Comparison of ENCODE assay signal across 29 cellular contexts in genomic region chr3:181724432-181724740, GRCh38. TPM values are rescaled to one million over a fixed set of nuclear protein-coding genes. Genes with fewer than 3 reads are reported as not detected.
DNase-seq lines count a peak whose midpoint lies in the region; ATAC-seq and TF ChIP-seq lines count a peak whose summit lies in the region.
"Had no signal": no experiment of that assay in that cellular context is flagged by ENCODE, and none has a peak within 500 bp of the region (broad histone marks: within the 10 kb centered on the region; RNA-seq: fewer than 3 reads in every experiment).

No MANE protein-coding gene starts in this region.

- CTCF ChIA-PET in activated CD4-positive, alpha-beta memory T cell treated with anti-CD3 and anti-CD28 coated beads, Interleukin-2, amount 10 ng/mL, durations not matched to agents 7 days and 5 days (lab: Charles Lee): no interaction called here

- peaks cover 10% of the 10 kb centered on the region for H3K9me3 Mint-ChIP-seq in T-helper 1 cell treated with Interleukin-12 subunit alpha and Interleukin-12 subunit beta and Interleukin-4 antibody, amounts not matched to agents 30 μg/mL and 1 μg/mL, for 36 hours
- H3K9me3 Mint-ChIP-seq in activated CD4-positive, alpha-beta memory T cell treated with anti-CD3 and anti-CD28 coated beads, Interleukin-2, amount 10 ng/mL, durations not matched to agents 7 days and 5 days: peaks cover 3% of the 10 kb centered on the region
- H3K9me3 Mint-ChIP-seq in neural crest cell: no peaks in the 10 kb centered on the region

- peaks cover 5% of the 10 kb centered on the region for H3K4me1 Mint-ChIP-seq in T-helper 1 cell treated with Interleukin-12 subunit alpha and Interleukin-12 subunit beta and Interleukin-4 antibody, amounts not matched to agents 30 μg/mL and 1 μg/mL, for 36 hours (ENCODE audit: low read depth)
- peaks cover 3% of the 10 kb centered on the region for H3K4me1 Mint-ChIP-seq in activated CD4-positive, alpha-beta memory T cell treated with anti-CD3 and anti-CD28 coated beads, Interleukin-2, amount 10 ng/mL, durations not matched to agents 7 days and 5 days
- H3K4me1 Mint-ChIP-seq in neural crest cell: peaks cover 96% of the 10 kb centered on the region

- peaks cover 98% of the 10 kb centered on the region for H3K27me3 Mint-ChIP-seq in T-helper 1 cell treated with Interleukin-12 subunit alpha and Interleukin-12 subunit beta and Interleukin-4 antibody, amounts not matched to agents 30 μg/mL and 1 μg/mL, for 36 hours (ENCODE audit: low read depth)
- peaks cover 94% of the 10 kb centered on the region for H3K27me3 Mint-ChIP-seq in activated CD4-positive, alpha-beta memory T cell treated with anti-CD3 and anti-CD28 coated beads, Interleukin-2, amount 10 ng/mL, durations not matched to agents 7 days and 5 days
- peaks cover 5% of the 10 kb centered on the region for H3K27me3 Mint-ChIP-seq in neural crest cell (ENCODE audit: low read depth)

- TF ChIP-seq CTCF in dorsolateral prefrontal cortex (IDR thresholded peaks at IDR 0.05 in 54 of 56, conservative IDR thresholded peaks at IDR 0.05 in 2 of 56; ENCODE audit: low read depth in 1 of 56, partially characterized antibody in 56 of 56) (no peak), neural crest cell (conservative IDR thresholded peaks at IDR 0.05) (no peak)

- H3K27ac Mint-ChIP-seq in T-helper 1 cell treated with Interleukin-12 subunit alpha and Interleukin-12 subunit beta and Interleukin-4 antibody, amounts not matched to agents 30 μg/mL and 1 μg/mL, for 36 hours: peak overlapping the region; percentile 52
- peak overlapping the region; percentile 40 for H3K27ac Mint-ChIP-seq in activated CD4-positive, alpha-beta memory T cell treated with anti-CD3 and anti-CD28 coated beads, Interleukin-2, amount 10 ng/mL, durations not matched to agents 7 days and 5 days
- H3K27ac Mint-ChIP-seq in neural crest cell (ENCODE audit: unreplicated experiment): no peak overlapping the region

- peak overlapping the region; percentile 66 to 100 (median 93) for H3K27ac ChIP-seq in dorsolateral prefrontal cortex
- H3K27ac ChIP-seq: 22Rv1, heart right ventricle, tibial artery had no signal

- DNase-seq in T-helper 1 cell (no peak), dorsolateral prefrontal cortex (no peak), neural crest cell (ENCODE audit: low read depth, low spot score) (no peak), NCI-H1092 (lab: John Stamatoyannopoulos, UW) (no peak)
- no peak for DNase-seq in activated CD4-positive, alpha-beta memory T cell treated with anti-CD3 and anti-CD28 coated beads, Interleukin-2, amount 10 ng/mL, durations not matched to agents 7 days and 5 days
- DNase-seq: activated B cell treated with CpG ODN at 0.5 μM for 24 hours; activated naive CD4-positive, alpha-beta T cell treated with Interleukin-2 at 50 U/mL for 16 hours; BE2C; heart right ventricle; Karpas-422; kidney; natural killer cell; NCI-H1105; NCI-H2171 treated with DMSO at 0.1 percent for 48 hours; OCI-M1; SHP77; stimulated activated CD4-positive, alpha-beta T cell treated with anti-CD3 and anti-CD28 coated beads, Interleukin-12 subunit alpha, Interleukin-12 subunit beta, amount 100 ng/mL, for 4 hours; tibial artery had no signal

- ATAC-seq in HG02981 (IDR thresholded peaks at IDR 0.05; ENCODE audit: unreplicated experiment): no peak
- no peak for ATAC-seq in GM18511 (IDR thresholded peaks at IDR 0.05; ENCODE audit: unreplicated experiment)
- ATAC-seq: heart right ventricle, natural killer cell had no signal

- H3K4me3 ChIP-seq in dorsolateral prefrontal cortex: peak overlapping the region in 58 of 59 donors; percentile 1 to 86 (median 57)
- H3K4me3 ChIP-seq: tibial artery had no signal

- POLR2A ChIA-PET in activated CD4-positive, alpha-beta memory T cell treated with anti-CD3 and anti-CD28 coated beads, Interleukin-2, amount 10 ng/mL, durations not matched to agents 7 days and 5 days (lab: Charles Lee): no interaction called here

- peaks cover 10% of the 10 kb centered on the region for H3K36me3 Mint-ChIP-seq in T-helper 1 cell treated with Interleukin-12 subunit alpha and Interleukin-12 subunit beta and Interleukin-4 antibody, amounts not matched to agents 30 μg/mL and 1 μg/mL, for 36 hours (ENCODE audit: low read depth)
- peaks cover 18% of the 10 kb centered on the region for H3K36me3 Mint-ChIP-seq in activated CD4-positive, alpha-beta memory T cell treated with anti-CD3 and anti-CD28 coated beads, Interleukin-2, amount 10 ng/mL, durations not matched to agents 7 days and 5 days (ENCODE audit: low read depth)
- H3K36me3 Mint-ChIP-seq in neural crest cell (ENCODE audit: low read depth): peaks cover 14% of the 10 kb centered on the region

- H3K4me3 Mint-ChIP-seq in T-helper 1 cell treated with Interleukin-12 subunit alpha and Interleukin-12 subunit beta and Interleukin-4 antibody, amounts not matched to agents 30 μg/mL and 1 μg/mL, for 36 hours: peak overlapping the region; percentile 7
- peak overlapping the region; percentile 11 for H3K4me3 Mint-ChIP-seq in activated CD4-positive, alpha-beta memory T cell treated with anti-CD3 and anti-CD28 coated beads, Interleukin-2, amount 10 ng/mL, durations not matched to agents 7 days and 5 days
- H3K4me3 Mint-ChIP-seq in neural crest cell: peak overlapping the region; percentile 79
- H3K4me3 Mint-ChIP-seq: activated B cell treated with CpG ODN at 0.5 μM for 24 hours, memory B cell, natural killer cell had no signal

- intact Hi-C loops in dorsolateral prefrontal cortex (cut with DNase I): loop anchor here in 1 of 2 donors (10.0 kb wide), 1 partner anchor 780 kb away; no protein-coding TSS in a partner anchor

- H3K27me3 ChIP-seq in dorsolateral prefrontal cortex: peaks cover 0 to 100% (median 68%) of the 10 kb centered on the region in 45 donors
- H3K27me3 ChIP-seq: BE2C had no signal

RNA-seq across cellular contexts. Expression of gene SOX2, which starts 12.7 kb away (rescaled TPM):
- not detected for total RNA-seq in activated CD4-positive, alpha-beta memory T cell treated with anti-CD3 and anti-CD28 coated beads, Interleukin-2, amount 10 ng/mL, durations not matched to agents 7 days and 5 days
- total RNA-seq in dorsolateral prefrontal cortex (100 to 1,000 TPM in 10 of 120 experiments, 10 to 100 TPM in 110; 34.2 to 159 (median 72.8) TPM), neural crest cell (105 and 110 TPM in 2 replicates)
- total RNA-seq: activated B cell treated with CpG ODN at 0.5 μM for 24 hours; cardiac septum; fibroblast of lung; G401; HT-29; natural killer cell; pulmonary artery endothelial cell; T-helper 1 cell treated with Interleukin-12 subunit alpha and Interleukin-12 subunit beta and Interleukin-4 antibody, amounts not matched to agents 30 ng/mL and 1 ng/mL, for 36 hours had no signal

Comparison
In these comparisons a context has a peak if more than half of its experiments do, and no peak if none do; other contexts are left out.
1. H3K4me3 Mint-ChIP-seq: peak in every context shown above with its lines; median percentile 79 in neural crest cell; 11 in activated CD4-positive, alpha-beta memory T cell treated with anti-CD3 and anti-CD28 coated beads, Interleukin-2, amount 10 ng/mL, durations not matched to agents 7 days and 5 days; 7 in T-helper 1 cell treated with Interleukin-12 subunit alpha and Interleukin-12 subunit beta and Interleukin-4 antibody, amounts not matched to agents 30 μg/mL and 1 μg/mL, for 36 hours.
2. RNA of gene SOX2, which starts 12.7 kb away (total RNA-seq): 105 to 110 TPM in neural crest cell and 34.2 to 159 TPM in dorsolateral prefrontal cortex; not detected in activated CD4-positive, alpha-beta memory T cell treated with anti-CD3 and anti-CD28 coated beads, Interleukin-2, amount 10 ng/mL, durations not matched to agents 7 days and 5 days; every median in the first group is over 10 times any median in the second.